ENCODE assay signal across 19 cellular contexts in the genomic region with DNA sequence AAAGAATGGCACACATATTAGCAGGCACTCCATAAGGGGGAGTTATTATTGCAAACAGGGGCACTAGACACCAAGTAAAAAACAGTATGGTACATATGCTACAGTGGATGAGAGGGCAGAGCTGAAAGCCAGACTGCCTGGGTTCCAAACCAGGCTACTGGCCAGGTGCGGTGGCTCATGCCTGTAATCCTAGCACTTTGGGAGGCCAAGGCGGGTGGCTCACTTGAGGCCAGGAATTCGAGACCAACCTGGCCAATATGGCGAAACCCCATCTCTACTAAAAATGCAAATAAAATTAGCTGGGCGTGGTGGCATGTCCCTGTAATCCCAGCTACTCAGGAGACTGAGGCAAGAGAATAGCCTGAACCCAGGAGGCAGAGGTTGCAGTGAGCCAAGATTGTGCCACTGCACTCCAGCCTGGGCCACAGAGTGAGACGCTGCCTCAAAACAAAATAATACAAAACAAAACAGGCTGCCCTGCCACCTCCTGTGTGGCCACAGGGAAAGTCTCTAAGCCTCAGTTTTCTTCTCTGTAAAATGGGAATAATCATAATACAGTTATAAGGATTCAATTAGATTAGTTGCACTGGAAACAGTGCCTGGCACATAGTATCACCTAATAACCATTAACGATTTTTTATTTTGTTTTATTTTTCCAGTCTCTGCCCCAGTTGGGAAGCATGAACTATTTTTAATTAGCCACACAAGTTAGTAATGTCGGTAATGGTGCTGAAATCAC. TPM values are rescaled to one million over a fixed set of nuclear protein-coding genes. Genes with fewer than 3 reads are reported as not detected.
DNase-seq lines count a peak whose midpoint lies in the region; ATAC-seq and TF ChIP-seq lines count a peak whose summit lies in the region.
"Had no signal": no experiment of that assay in that cellular context is flagged by ENCODE, and none has a peak within 500 bp of the region (broad histone marks: within the 10 kb centered on the region; RNA-seq: fewer than 3 reads in every experiment).

No MANE protein-coding gene starts in this region.

- H3K9me2 ChIP-seq in GM23338 (ENCODE audit: insufficient read depth), result no peaks in the 10 kb centered on the region

- ATAC-seq in GM23338 (no peak), GM21526 (IDR thresholded peaks at IDR 0.05; ENCODE audit: low FRiP score, unreplicated experiment) (no peak)
- ATAC-seq: A549; CD8-positive, alpha-beta T cell had no signal

- no peaks in the 10 kb centered on the region for H3F3A ChIP-seq in GM23338 (replicated peaks; ENCODE audit: low read depth)

- TF ChIP-seq CTCF in GM23338 (conservative IDR thresholded peaks at IDR 0.05; ENCODE audit: low read depth in 2 of 2) (no peak), nephron progenitor cell (IDR thresholded peaks at IDR 0.05) (no peak), testis (IDR thresholded peaks at IDR 0.05) (no peak)

- DNase-seq in GM23338 (ENCODE audit: low spot score) (no peak), fibroblast of gingiva (ENCODE audit: low read depth) (peak; percentile 37), nephron progenitor cell (no peak), testis (no peak), NCI-H146 (lab: John Stamatoyannopoulos, UW) (no peak), EL (no peak), H7 (no peak)
- DNase-seq: Calu3; CD8-positive, alpha-beta T cell; HFFc6; NCI-H1417 treated with DMSO at 0.1 percent for 48 hours; NCI-H1930; NCI-H226; NCI-H524; NCI-H82; SIG-M5 had no signal

- H3K27ac ChIP-seq in GM23338 (ENCODE audit: low read depth) (no peak overlapping the region), testis (peak overlapping the region; percentile 63 to 70)
- H3K27ac ChIP-seq: BLaER1 had no signal

- no peaks in the 10 kb centered on the region for H3K9me3 ChIP-seq in testis
- H3K9me3 ChIP-seq: A549, BLaER1 had no signal

- H3K27me3 Mint-ChIP-seq in GM23338 (ENCODE audit: insufficient read depth, low read depth, poor library complexity) (peaks cover 8% of the 10 kb centered on the region), nephron progenitor cell (ENCODE audit: low read depth, poor library complexity) (peaks cover 29% of the 10 kb centered on the region)

- H3K4me1 ChIP-seq in GM23338 (ENCODE audit: insufficient read depth) (no peaks in the 10 kb centered on the region; the same call in 1 of the 2 replicates), testis (peaks cover 22% of the 10 kb centered on the region)
- H3K4me1 ChIP-seq: BLaER1 had no signal

- H3K27ac Mint-ChIP-seq in GM23338 (no peak overlapping the region), nephron progenitor cell (peak overlapping the region; percentile 9)
- H3K27ac Mint-ChIP-seq: CD8-positive, alpha-beta T cell; HFFc6 had no signal

- intact Hi-C loops in testis (cut with DNase I; ENCODE audit: low total_unique reads), result no loop called here

- H3K4me3 Mint-ChIP-seq in GM23338 (no peak overlapping the region), nephron progenitor cell (no peak overlapping the region)
- H3K4me3 Mint-ChIP-seq: CD8-positive, alpha-beta T cell; HFFc6 had no signal

- H3K4me3 ChIP-seq in GM23338 (no peak overlapping the region), testis (no peak overlapping the region), H7 (ENCODE audit: insufficient read depth, low read depth, low read length) (no peak overlapping the region)
- H3K4me3 ChIP-seq: A549, BLaER1 had no signal

- no peaks in the 10 kb centered on the region for H3K36me3 ChIP-seq in GM23338 (ENCODE audit: insufficient read depth)
- H3K36me3 ChIP-seq in testis (ENCODE audit: low read depth, missing control alignments), result no peaks in the 10 kb centered on the region
- no peaks in the 10 kb centered on the region for H3K36me3 ChIP-seq in H7 (replicated peaks; ENCODE audit: control insufficient read depth, insufficient read depth, low read length)
- H3K36me3 ChIP-seq: BLaER1 had no signal

- no peaks in the 10 kb centered on the region for H3K27me3 ChIP-seq in GM23338 (ENCODE audit: insufficient read depth)
- no peaks in the 10 kb centered on the region for H3K27me3 ChIP-seq in testis
- no peaks in the 10 kb centered on the region for H3K27me3 ChIP-seq in H7 (ENCODE audit: control insufficient read depth, insufficient read depth, low read length)
- H3K27me3 ChIP-seq: BLaER1 had no signal

- H3K36me3 Mint-ChIP-seq in GM23338 (ENCODE audit: low read depth), result no peaks in the 10 kb centered on the region
- no peaks in the 10 kb centered on the region for H3K36me3 Mint-ChIP-seq in nephron progenitor cell (ENCODE audit: low read depth)
- H3K36me3 Mint-ChIP-seq: CD8-positive, alpha-beta T cell had no signal

- peak overlapping the region; percentile 94 for H2AFZ ChIP-seq in GM23338

- H3K79me2 ChIP-seq in GM23338 (replicated peaks; ENCODE audit: insufficient read depth), result no peaks in the 10 kb centered on the region

- H3K4me2 ChIP-seq in GM23338, result no peak overlapping the region
- H3K4me2 ChIP-seq: BLaER1 had no signal

- H3K9me3 Mint-ChIP-seq in GM23338 (no peaks in the 10 kb centered on the region), nephron progenitor cell (no peaks in the 10 kb centered on the region)
- H3K9me3 Mint-ChIP-seq: CD8-positive, alpha-beta T cell; HFFc6 had no signal

- 80 to 87% methylated on average over 8 of the region's 8 CpGs for WGBS in testis, 2 donors

- no peaks in the 10 kb centered on the region for H4K20me1 ChIP-seq in GM23338 (replicated peaks; ENCODE audit: insufficient read depth)
- H4K20me1 ChIP-seq: BLaER1 had no signal

- H3K4me1 Mint-ChIP-seq in GM23338, result peaks cover 7% of the 10 kb centered on the region; the same call in 2 of the 3 replicates
- peaks cover 8% of the 10 kb centered on the region for H3K4me1 Mint-ChIP-seq in nephron progenitor cell

- no peak for TF ChIP-seq POLR2A in testis (IDR thresholded peaks at IDR 0.05)

TF ChIP-seq in GM23338, 12 proteins besides CTCF, POLR2A, EP300 and RAD21 (continues in another document):
- TF ChIP-seq, protein P1, sequence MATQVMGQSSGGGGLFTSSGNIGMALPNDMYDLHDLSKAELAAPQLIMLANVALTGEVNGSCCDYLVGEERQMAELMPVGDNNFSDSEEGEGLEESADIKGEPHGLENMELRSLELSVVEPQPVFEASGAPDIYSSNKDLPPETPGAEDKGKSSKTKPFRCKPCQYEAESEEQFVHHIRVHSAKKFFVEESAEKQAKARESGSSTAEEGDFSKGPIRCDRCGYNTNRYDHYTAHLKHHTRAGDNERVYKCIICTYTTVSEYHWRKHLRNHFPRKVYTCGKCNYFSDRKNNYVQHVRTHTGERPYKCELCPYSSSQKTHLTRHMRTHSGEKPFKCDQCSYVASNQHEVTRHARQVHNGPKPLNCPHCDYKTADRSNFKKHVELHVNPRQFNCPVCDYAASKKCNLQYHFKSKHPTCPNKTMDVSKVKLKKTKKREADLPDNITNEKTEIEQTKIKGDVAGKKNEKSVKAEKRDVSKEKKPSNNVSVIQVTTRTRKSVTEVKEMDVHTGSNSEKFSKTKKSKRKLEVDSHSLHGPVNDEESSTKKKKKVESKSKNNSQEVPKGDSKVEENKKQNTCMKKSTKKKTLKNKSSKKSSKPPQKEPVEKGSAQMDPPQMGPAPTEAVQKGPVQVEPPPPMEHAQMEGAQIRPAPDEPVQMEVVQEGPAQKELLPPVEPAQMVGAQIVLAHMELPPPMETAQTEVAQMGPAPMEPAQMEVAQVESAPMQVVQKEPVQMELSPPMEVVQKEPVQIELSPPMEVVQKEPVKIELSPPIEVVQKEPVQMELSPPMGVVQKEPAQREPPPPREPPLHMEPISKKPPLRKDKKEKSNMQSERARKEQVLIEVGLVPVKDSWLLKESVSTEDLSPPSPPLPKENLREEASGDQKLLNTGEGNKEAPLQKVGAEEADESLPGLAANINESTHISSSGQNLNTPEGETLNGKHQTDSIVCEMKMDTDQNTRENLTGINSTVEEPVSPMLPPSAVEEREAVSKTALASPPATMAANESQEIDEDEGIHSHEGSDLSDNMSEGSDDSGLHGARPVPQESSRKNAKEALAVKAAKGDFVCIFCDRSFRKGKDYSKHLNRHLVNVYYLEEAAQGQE (IDR thresholded peaks at IDR 0.05; ENCODE audit: unreplicated experiment), result no peak
- TF ChIP-seq EZH2 (IDR thresholded peaks at IDR 0.05; ENCODE audit: low read depth, unreplicated experiment) (no peak), NANOG (IDR thresholded peaks at IDR 0.05; ENCODE audit: borderline replicate concordance) (no peak), ZNF114 (CRISPR knock-in tag; IDR thresholded peaks at IDR 0.05) (no peak), POLR2AphosphoS5 (IDR thresholded peaks at IDR 0.05; ENCODE audit: low read depth) (no peak), STAT1 (IDR thresholded peaks at IDR 0.05; ENCODE audit: unreplicated experiment) (no peak), CREB1 (CRISPR knock-in tag; IDR thresholded peaks at IDR 0.05; ENCODE audit: low read depth) (no peak), JUNB (IDR thresholded peaks at IDR 0.05; ENCODE audit: unreplicated experiment) (no peak), EZH2phosphoT487 (IDR thresholded peaks at IDR 0.05; ENCODE audit: unreplicated experiment) (no peak), ZNF331 (CRISPR knock-in tag; IDR thresholded peaks at IDR 0.05; ENCODE audit: low read depth) (no peak)
- TF ChIP-seq, protein P2, sequence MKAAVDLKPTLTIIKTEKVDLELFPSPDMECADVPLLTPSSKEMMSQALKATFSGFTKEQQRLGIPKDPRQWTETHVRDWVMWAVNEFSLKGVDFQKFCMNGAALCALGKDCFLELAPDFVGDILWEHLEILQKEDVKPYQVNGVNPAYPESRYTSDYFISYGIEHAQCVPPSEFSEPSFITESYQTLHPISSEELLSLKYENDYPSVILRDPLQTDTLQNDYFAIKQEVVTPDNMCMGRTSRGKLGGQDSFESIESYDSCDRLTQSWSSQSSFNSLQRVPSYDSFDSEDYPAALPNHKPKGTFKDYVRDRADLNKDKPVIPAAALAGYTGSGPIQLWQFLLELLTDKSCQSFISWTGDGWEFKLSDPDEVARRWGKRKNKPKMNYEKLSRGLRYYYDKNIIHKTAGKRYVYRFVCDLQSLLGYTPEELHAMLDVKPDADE (IDR thresholded peaks at IDR 0.05), result no peak

RNA-seq across cellular contexts. Expression of a gene that starts 7.5 kb away (rescaled TPM):
- 10.2 TPM in 2 replicates for total RNA-seq in GM23338 (2014; rRNA removed; shearing (Covaris generic))
- 3.5 and 3.7 TPM in 2 replicates for polyA plus RNA-seq in GM23338 (2016; fragmentation: Nextera tagmentation; extraction: Ambion mirVana)
- total RNA-seq in testis, result 10 to 100 TPM; 12.0 to 13.1 TPM
- 9.8 TPM for polyA plus RNA-seq in testis (ENCODE audit: insufficient read depth, low read depth, low replicate concordance)
- total RNA-seq in H7 (2014; rRNA removed; shearing (Covaris generic)), result 3.6 TPM in 2 replicates

RNA-seq across cellular contexts. Expression of a gene that starts 53.7 kb away (rescaled TPM):
- total RNA-seq in GM23338 (2014; rRNA removed; shearing (Covaris generic)), result 25.4 and 33.0 TPM in 2 replicates
- polyA plus RNA-seq in GM23338 (2016; fragmentation: Nextera tagmentation; extraction: Ambion mirVana), result 18.1 and 18.6 TPM in 2 replicates
- 100 to 1,000 TPM; 163 to 181 TPM for total RNA-seq in testis
- 263 TPM for polyA plus RNA-seq in testis (ENCODE audit: insufficient read depth, low read depth, low replicate concordance)
- 36.7 and 46.4 TPM in 2 replicates for total RNA-seq in H7 (2014; rRNA removed; shearing (Covaris generic))
